Comparison of ENCODE assay signal across 8 cellular contexts in genomic region chr14:59869381-59870255, GRCh38. TPM values are rescaled to one million over a fixed set of nuclear protein-coding genes. Genes with fewer than 3 reads are reported as not detected.
A peak's percentile ranks its signal among the peaks of the same experiment; 100 is the strongest.
DNase-seq lines count a peak whose midpoint lies in the region; ATAC-seq, FAIRE-seq and TF ChIP-seq lines count a peak whose summit lies in the region.

No MANE protein-coding gene starts in this region.

- intact Hi-C loops in Caco-2 (cut with micrococcal nuclease; ENCODE audit: unreplicated experiment) = no loop called here

- peaks cover 4% of the 10 kb centered on the region; the same call in 1 of the 2 replicates for H3K27me3 ChIP-seq in Caco-2 (replicated peaks; ENCODE audit: control insufficient read depth, insufficient read depth, low read length)
- H3K27me3 ChIP-seq in Loucy (ENCODE audit: insufficient read depth, low read length, poor library complexity, severe bottlenecking) = peaks cover 14% of the 10 kb centered on the region
- peaks cover 2 to 34% (median 28%) of the 10 kb centered on the region in 4 experiments for H3K27me3 ChIP-seq in H1 (replicated peaks in 1 of 4; ENCODE audit: control insufficient read depth in 3 of 4, extremely low read depth in 1 of 4, insufficient read depth in 3 of 4, low read length in 3 of 4)
- no peaks in the 10 kb centered on the region for H3K27me3 ChIP-seq in parathyroid adenoma (ENCODE audit: control insufficient read depth, insufficient read depth, low read length)

- TF ChIP-seq POLR2A in H1 (IDR thresholded peaks at IDR 0.05; ENCODE audit: control extremely low read depth in 1 of 2, low read depth in 2 of 2, low read length in 2 of 2) = no peak

- TF ChIP-seq RAD21 in H1 (IDR thresholded peaks at IDR 0.05 in 1 of 2, conservative IDR thresholded peaks at IDR 0.05 in 1 of 2; ENCODE audit: low read depth in 2 of 2, low read length in 2 of 2) = no peak

- no peak overlapping the region for H4K8ac ChIP-seq in H1 (ENCODE audit: extremely low read depth, insufficient read depth, low read length)

- H4K91ac ChIP-seq in H1 (replicated peaks; ENCODE audit: insufficient read length, low read length) = no peak overlapping the region

- H3K4me3 ChIP-seq in Caco-2 (ENCODE audit: low read depth, low read length) (no peak overlapping the region; the same call in none of the 2 replicates), Loucy (ENCODE audit: low read length, poor library complexity, severe bottlenecking) (peak overlapping the region; percentile 76), H1 (ENCODE audit: extremely low read depth in 1 of 4, insufficient read depth in 2 of 4, low read depth in 3 of 4, low read length in 4 of 4) (peak overlapping the region; percentile 46 to 64 (median 57)), parathyroid adenoma (ENCODE audit: low read depth, low read length) (peak overlapping the region; percentile 73)

- 0 out of 2 replicates have a peak, but pooled peaks cover 5% of the 10 kb centered on the region for H3K4me1 ChIP-seq in Caco-2
- H3K4me1 ChIP-seq in Loucy (ENCODE audit: insufficient read depth, low read length, poor library complexity, severe bottlenecking) = peaks cover 7% of the 10 kb centered on the region
- peaks cover 0 to 9% (median 2%) of the 10 kb centered on the region in 4 experiments; a peak in 3 of 7 replicates for H3K4me1 ChIP-seq in H1 (replicated peaks in 1 of 4; ENCODE audit: control insufficient read depth in 3 of 4, insufficient read depth in 4 of 4, low read length in 3 of 4)
- no peaks in the 10 kb centered on the region for H3K4me1 ChIP-seq in parathyroid adenoma

- no peak overlapping the region for H2BK120ac ChIP-seq in H1 (replicated peaks; ENCODE audit: low read depth, low read length)

- no peaks in the 10 kb centered on the region for H3F3A ChIP-seq in Loucy (ENCODE audit: low read depth)

- H3K14ac ChIP-seq in H1 (ENCODE audit: insufficient read length) = no peak overlapping the region

- H3K9ac ChIP-seq in Loucy (ENCODE audit: low read depth, low read length, poor library complexity, severe bottlenecking) = no peak overlapping the region
- H3K9ac ChIP-seq in H1 (replicated peaks in 1 of 4; ENCODE audit: extremely low read depth in 1 of 4, low read depth in 3 of 4, low read length in 3 of 4) = no peak overlapping the region
- no peak overlapping the region for H3K9ac ChIP-seq in parathyroid adenoma

- no peak overlapping the region for H3K4ac ChIP-seq in H1 (replicated peaks; ENCODE audit: insufficient read length, low read depth, low read length)

- no peaks in the 10 kb centered on the region for H3K79me1 ChIP-seq in H1 (ENCODE audit: low read depth, low read length)

- BruUV-seq in Caco-2 (replicated peaks; lab: Mats Ljungman, UMichigan) = no TSS peak

- H3K56ac ChIP-seq in H1 (replicated peaks; ENCODE audit: insufficient read length, low read depth, low read length) = no peak overlapping the region

- no peak for FAIRE-seq in H1 (lab: Jason Lieb, UNC)

- H2AK5ac ChIP-seq in H1 (ENCODE audit: low read depth, low read length) = no peak overlapping the region

- H3K4me2 ChIP-seq in Loucy (ENCODE audit: low read depth, low read length, poor library complexity, severe bottlenecking) = peak overlapping the region; percentile 99
- peak overlapping the region; percentile 89 to 93 for H3K4me2 ChIP-seq in H1 (ENCODE audit: insufficient read depth in 1 of 2, low read depth in 2 of 2, low read length in 2 of 2)
- H3K4me2 ChIP-seq in parathyroid adenoma (ENCODE audit: low read length) = peak overlapping the region; percentile 93

- H2BK15ac ChIP-seq in H1 (ENCODE audit: low read length) = no peak overlapping the region

- DNase-seq in Caco-2 (no peak), H1 (ENCODE audit: low read depth in 1 of 2, low spot score in 2 of 2) (peak in 1 of 2 experiments; percentile 61), GF-D8 (lab: John Stamatoyannopoulos, UW) (no peak), GM19240 (ENCODE audit: insufficient read length, low spot score) (no peak), middle frontal gyrus (ENCODE audit: extremely low spot score, low spot score) (no peak)

- H3K27ac ChIP-seq in H1 (ENCODE audit: low read depth, low read length) (no peak overlapping the region), parathyroid adenoma (no peak overlapping the region)

- no peaks in the 10 kb centered on the region for H3K9me2 ChIP-seq in Loucy (replicated peaks; ENCODE audit: low read depth, low read length)

- H3K36me3 Mint-ChIP-seq in Caco-2 (ENCODE audit: insufficient read depth, unreplicated experiment) = no peaks in the 10 kb centered on the region

- H3K27ac Mint-ChIP-seq in Caco-2 (ENCODE audit: unreplicated experiment) = no peak overlapping the region

- H3K79me2 ChIP-seq in Loucy (ENCODE audit: insufficient read depth, low read length) (no peaks in the 10 kb centered on the region), H1 (ENCODE audit: control insufficient read depth in 1 of 2, insufficient read depth in 2 of 2, low read length in 2 of 2) (no peaks in the 10 kb centered on the region), parathyroid adenoma (no peaks in the 10 kb centered on the region)

- H3K36me3 ChIP-seq in Caco-2 (ENCODE audit: control insufficient read depth, insufficient read depth, low read length) = no peaks in the 10 kb centered on the region
- no peaks in the 10 kb centered on the region for H3K36me3 ChIP-seq in Loucy (ENCODE audit: insufficient read depth, low read length)
- H3K36me3 ChIP-seq in H1 (ENCODE audit: control insufficient read depth in 2 of 4, insufficient read depth in 4 of 4, low read length in 3 of 4) = no peaks in the 10 kb centered on the region
- H3K36me3 ChIP-seq in parathyroid adenoma (ENCODE audit: control insufficient read depth, insufficient read depth, low read length) = no peaks in the 10 kb centered on the region

- H2BK12ac ChIP-seq in H1 (ENCODE audit: low read depth, low read length) = no peak overlapping the region

- POLR2A ChIA-PET in Caco-2 (lab: Charles Lee) = no interaction called here
- POLR2A ChIA-PET in H1 (lab: Charles Lee; ENCODE audit: partially characterized antibody) = no interaction called here

- H3K23me2 ChIP-seq in H1 (ENCODE audit: low read depth, low read length) = peaks cover 8% of the 10 kb centered on the region; the same call in 1 of the 2 replicates

- H3K18ac ChIP-seq in H1 (ENCODE audit: extremely low read depth, low read length) = no peak overlapping the region

- H2BK20ac ChIP-seq in H1 (ENCODE audit: low read length) = no peak overlapping the region

- H3K27me3 Mint-ChIP-seq in Caco-2 (ENCODE audit: insufficient read depth, unreplicated experiment) = peaks cover 21% of the 10 kb centered on the region

- no peak overlapping the region for H4K5ac ChIP-seq in H1 (ENCODE audit: insufficient read length, low read depth, low read length)

- 9% methylated on average over 41 of the region's 44 CpGs; no CpG with 5 or more reads in 1 of the 2 experiments for WGBS in H1 (ENCODE audit: extremely low coverage in 1 of 2, insufficient coverage in 1 of 2, insufficient read length in 1 of 2, insufficient replicate concordance in 2 of 2, low coverage in 1 of 2, low lambda C conversion rate in 2 of 2, missing lambda C conversion rate in 1 of 2), 2 experiments

- no peak overlapping the region; the same call in 1 of the 2 replicates for H2AFZ ChIP-seq in Loucy (ENCODE audit: low read length)
- H2AFZ ChIP-seq in H1 (ENCODE audit: low read length) = no peak overlapping the region
- peak overlapping the region; percentile 96 for H2AFZ ChIP-seq in parathyroid adenoma

- H3K23ac ChIP-seq in H1 (ENCODE audit: insufficient read length) = no peak overlapping the region

- H4K20me1 ChIP-seq in Loucy (ENCODE audit: insufficient read depth, low read length, poor library complexity, severe bottlenecking) (no peaks in the 10 kb centered on the region), H1 (replicated peaks in 1 of 2; ENCODE audit: control insufficient read depth in 1 of 2, insufficient read depth in 2 of 2, low read length in 2 of 2) (peaks cover 0 to 2% of the 10 kb centered on the region in 2 experiments)

- peak overlapping the region; percentile 86 for H3K4me3 Mint-ChIP-seq in Caco-2 (ENCODE audit: unreplicated experiment)

- TF ChIP-seq CTCF in Caco-2 (IDR thresholded peaks at IDR 0.05; ENCODE audit: insufficient read depth in 1 of 2, low read depth in 1 of 2, low read length in 1 of 2, severe bottlenecking in 1 of 2, unreplicated experiment in 1 of 2) (no peak), Loucy (conservative IDR thresholded peaks at IDR 0.05; ENCODE audit: low read length) (no peak), H1 (IDR thresholded peaks at IDR 0.05; ENCODE audit: control extremely low read depth in 1 of 3, insufficient read depth in 1 of 3, low read depth in 1 of 3, low read length in 3 of 3) (no peak), parathyroid adenoma (IDR thresholded peaks at IDR 0.05) (no peak)

- CTCF ChIA-PET in Caco-2 (lab: Charles Lee) (interaction anchor here (0.6 kb wide), 1 partner anchor 29 kb away, joined by 3 read pairs; no protein-coding TSS in a partner anchor), H1 (lab: Charles Lee; ENCODE audit: partially characterized antibody) (interaction anchor here (0.7 to 1.5 kb wide), 3 partner anchors 20 to 182 kb away, joined by 3 to 4 read pairs (median 4); no protein-coding TSS in a partner anchor)

- H2BK5ac ChIP-seq in H1 (ENCODE audit: low read depth, low read length) = no peak overlapping the region

- H3K9me3 Mint-ChIP-seq in Caco-2 (ENCODE audit: unreplicated experiment) = no peaks in the 10 kb centered on the region

- no peak for ATAC-seq in HG03095 (IDR thresholded peaks at IDR 0.05; ENCODE audit: unreplicated experiment)

- H3K9me3 ChIP-seq in Caco-2 (no peaks in the 10 kb centered on the region), Loucy (ENCODE audit: insufficient read depth, low read depth, low read length) (no peaks in the 10 kb centered on the region), H1 (ENCODE audit: insufficient read depth in 2 of 2, low read depth in 1 of 2, low read length in 1 of 2) (no peaks in the 10 kb centered on the region), parathyroid adenoma (ENCODE audit: control insufficient read depth, low read length) (no peaks in the 10 kb centered on the region)

- peaks cover 5% of the 10 kb centered on the region for H3K4me1 Mint-ChIP-seq in Caco-2 (ENCODE audit: low read depth, unreplicated experiment)

- TF ChIP-seq EP300 in H1 (IDR thresholded peaks at IDR 0.05; ENCODE audit: borderline replicate concordance in 1 of 2, low read depth in 2 of 2, low read length in 2 of 2) = no peak

RNA-seq across cellular contexts. Expression of gene RTN1, which starts 1.0 kb away (rescaled TPM):
- total RNA-seq in Caco-2 (2022) = 0.25 TPM in 1 of 2 replicates, not detected in the other
- total RNA-seq in H1 (2021; fragmentation: NEBNext Ultra II Directional; extraction: Animal tissue kit (Norgen Biotek cat#: 25700)) = 2.8 and 2.9 TPM in 2 replicates
- polyA plus RNA-seq in H1 (2011; rRNA removed) = 4.2 and 4.9 TPM in 2 replicates
- 4.2 TPM for polyA plus RNA-seq in H1 (2011; cell fraction: cytosol; rRNA removed)
- polyA plus RNA-seq in H1 (2011; cell fraction: nucleus; rRNA removed) = 3.8 TPM
- 1.8 to 5.0 TPM (median 2.8 TPM) in 4 replicates for polyA plus RNA-seq in H1 (2012, experiment 1 of 2)
- polyA plus RNA-seq in H1 (2012, experiment 2 of 2) = 1.3 TPM
- 2.9 TPM for polyA plus RNA-seq in H1 (2013, experiment 1 of 2)
- 3.2 TPM for polyA plus RNA-seq in H1 (2013, experiment 2 of 2)
- 1.7 and 3.2 TPM in 2 replicates for polyA minus RNA-seq in H1 (2011; rRNA and poly(A)+ RNA removed)
- polyA minus RNA-seq in H1 (2011; cell fraction: cytosol; rRNA and poly(A)+ RNA removed) = 1.5 TPM
- polyA minus RNA-seq in H1 (2011; cell fraction: nucleus; rRNA and poly(A)+ RNA removed) = 3.3 TPM

RNA-seq across cellular contexts. Expression of gene LRRC9, which starts 50.3 kb away (rescaled TPM):
- total RNA-seq in Caco-2 (2022) = 1.2 and 1.3 TPM in 2 replicates
- total RNA-seq in H1 (2021; fragmentation: NEBNext Ultra II Directional; extraction: Animal tissue kit (Norgen Biotek cat#: 25700)) = 0.84 and 1.8 TPM in 2 replicates
- polyA plus RNA-seq in H1 (2011; rRNA removed) = 0.12 and 0.16 TPM in 2 replicates
- polyA plus RNA-seq in H1 (2011; cell fraction: cytosol; rRNA removed) = 0.21 TPM
- polyA plus RNA-seq in H1 (2011; cell fraction: nucleus; rRNA removed) = 0.10 TPM
- polyA plus RNA-seq in H1 (2012, experiment 1 of 2) = 0.16 to 0.59 TPM (median 0.36 TPM) in 4 replicates
- polyA plus RNA-seq in H1 (2012, experiment 2 of 2) = not detected
- 0.57 TPM for polyA plus RNA-seq in H1 (2013, experiment 1 of 2)
- 0.70 TPM for polyA plus RNA-seq in H1 (2013, experiment 2 of 2)
- 0.32 and 0.59 TPM in 2 replicates for polyA minus RNA-seq in H1 (2011; rRNA and poly(A)+ RNA removed)
- not detected for polyA minus RNA-seq in H1 (2011; cell fraction: cytosol; rRNA and poly(A)+ RNA removed)
- 1.3 TPM for polyA minus RNA-seq in H1 (2011; cell fraction: nucleus; rRNA and poly(A)+ RNA removed)
